ENCODE assay signal across 16 cellular contexts in genomic region chr6:158068156-158068892, GRCh38.
DNase-seq lines count a peak whose midpoint lies in the region; ATAC-seq, FAIRE-seq and TF ChIP-seq lines count a peak whose summit lies in the region.
"Had no signal": no experiment of that assay in that cellular context is flagged by ENCODE, and none has a peak within 500 bp of the region (broad histone marks: within the 10 kb centered on the region; RNA-seq: fewer than 3 reads in every experiment).

No MANE protein-coding gene starts in this region.

- TF ChIP-seq RAD21 in K562 (CRISPR knock-in tag; conservative IDR thresholded peaks at IDR 0.05 in 1 of 2, IDR thresholded peaks at IDR 0.05 in 1 of 2): no peak

- no peak overlapping the region for H3K4me2 ChIP-seq in K562 (ENCODE audit: insufficient read depth, low read length)

- H3K4me3 ChIP-seq in K562 (no peak overlapping the region), left lung (no peak overlapping the region), transverse colon (no peak overlapping the region), HAP-1 (no peak overlapping the region)

- in situ Hi-C loops in K562 (cut with MboI): no loop called here
- in situ Hi-C loops in transverse colon (cut with MboI; ENCODE audit: low pct_ligation_motif_present in 1 of 4, low pct_unique_long_range_greater_than_20kb in 1 of 4, low sequenced_read_pairs in 3 of 4): loop anchor here in 2 of 4 donors (10.0 to 25.0 kb wide), 2 partner anchors 306 to 314 kb away; no protein-coding TSS in a partner anchor
- in situ Hi-C loops in HAP-1 (cut with MboI; ENCODE audit: low sequenced_read_pairs): no loop called here

- H3K27ac ChIP-seq in K562 (ENCODE audit: extremely low read depth, low read depth, low read length) (no peak overlapping the region), left lung (peak overlapping the region in 1 of 2 donors; percentile 63), transverse colon (peak overlapping the region; percentile 67 to 71 (median 68))

- H3K4me1 Mint-ChIP-seq in activated naive CD4-positive, alpha-beta T cell treated with anti-CD3 and anti-CD28 coated beads, Interleukin-2, amount 50 U/mL, for 24 hours: peaks cover 6% of the 10 kb centered on the region
- H3K4me1 Mint-ChIP-seq in stimulated activated naive B cell treated with anti-CD40 and anti-IgM and Interleukin-4, amounts not matched to agents 10 μg/mL and 1 μg/mL and 100 μg/mL, for 72 hours: peaks cover 12 to 23% of the 10 kb centered on the region in 2 donors

- CTCF ChIA-PET in K562 (lab: Yijun Ruan, JAX; ENCODE audit: low intra/inter-chr PET ratio): no interaction called here

- H3K4me3 Mint-ChIP-seq in activated naive CD4-positive, alpha-beta T cell treated with anti-CD3 and anti-CD28 coated beads, Interleukin-2, amount 50 U/mL, for 24 hours: no peak overlapping the region
- no peak overlapping the region for H3K4me3 Mint-ChIP-seq in stimulated activated naive B cell treated with anti-CD40 and anti-IgM and Interleukin-4, amounts not matched to agents 10 μg/mL and 1 μg/mL and 100 μg/mL, for 72 hours
- H3K4me3 Mint-ChIP-seq: activated T-cell treated with anti-CD3 and anti-CD28 coated beads, Interleukin-2, amount 50 U/mL, for 72 hours; central memory CD8-positive, alpha-beta T cell had no signal

- H3K9me3 Mint-ChIP-seq in activated naive CD4-positive, alpha-beta T cell treated with anti-CD3 and anti-CD28 coated beads, Interleukin-2, amount 50 U/mL, for 24 hours: no peaks in the 10 kb centered on the region
- no peaks in the 10 kb centered on the region for H3K9me3 Mint-ChIP-seq in stimulated activated naive B cell treated with anti-CD40 and anti-IgM and Interleukin-4, amounts not matched to agents 10 μg/mL and 1 μg/mL and 100 μg/mL, for 72 hours
- H3K9me3 Mint-ChIP-seq: activated T-cell treated with anti-CD3 and anti-CD28 coated beads, Interleukin-2, amount 50 U/mL, for 72 hours; central memory CD8-positive, alpha-beta T cell had no signal

- H3K36me3 ChIP-seq in K562 (ENCODE audit: control insufficient read depth, insufficient read depth, low read length) (peaks cover 68% of the 10 kb centered on the region), left lung (peaks cover 0 to 47% of the 10 kb centered on the region in 2 donors), transverse colon (peaks cover 0 to 17% (median 3%) of the 10 kb centered on the region in 4 donors), HAP-1 (replicated peaks) (no peaks in the 10 kb centered on the region; the same call in 1 of the 2 replicates)

- FAIRE-seq in K562 (lab: Jason Lieb, UNC): no peak
- FAIRE-seq: TTC549 had no signal

- peaks cover 4% of the 10 kb centered on the region; the same call in 1 of the 2 replicates for H4K20me1 ChIP-seq in K562 (replicated peaks; ENCODE audit: control insufficient read depth, insufficient read depth, low read length)

- no TSS peak for BruUV-seq in K562 (replicated peaks; lab: Mats Ljungman, UMichigan)

- POLR2A ChIA-PET in K562 (lab: Yijun Ruan, JAX): interaction anchor here (0.6 to 0.8 kb wide), 2 partner anchors 20 to 144 kb away, joined by 3 to 5 read pairs; no protein-coding TSS in a partner anchor

- H3K79me2 ChIP-seq in K562 (ENCODE audit: control insufficient read depth, insufficient read depth, low read length): no peaks in the 10 kb centered on the region

- no peaks in the 10 kb centered on the region for H3K27me3 Mint-ChIP-seq in activated naive CD4-positive, alpha-beta T cell treated with anti-CD3 and anti-CD28 coated beads, Interleukin-2, amount 50 U/mL, for 24 hours
- H3K27me3 Mint-ChIP-seq in stimulated activated naive B cell treated with anti-CD40 and anti-IgM and Interleukin-4, amounts not matched to agents 10 μg/mL and 1 μg/mL and 100 μg/mL, for 72 hours: no peaks in the 10 kb centered on the region
- H3K27me3 Mint-ChIP-seq: central memory CD8-positive, alpha-beta T cell had no signal

- ATAC-seq in K562 (no peak), left lung (peak; percentile 2), left lobe of liver (no peak)
- ATAC-seq in stimulated activated naive B cell treated with anti-CD40 and anti-IgM and Interleukin-4, amounts not matched to agents 10 μg/mL and 1 μg/mL and 100 μg/mL, for 72 hours (replicated peaks): no peak
- ATAC-seq: sciatic nerve had no signal

- TF ChIP-seq POLR2A in K562 (conservative IDR thresholded peaks at IDR 0.05) (no peak), transverse colon (IDR thresholded peaks at IDR 0.05) (no peak)

- DNase-seq in activated naive CD4-positive, alpha-beta T cell treated with Interleukin-2 at 50 U/mL for 16 hours: no peak
- DNase-seq in K562 (ENCODE audit: extremely low read depth in 1 of 4, low spot score in 3 of 4) (no peak), left lung (no peak), transverse colon (no peak), left lobe of liver (ENCODE audit: low spot score) (no peak), HAP-1 (ENCODE audit: low spot score in 2 of 2) (no peak)
- DNase-seq in stimulated activated naive B cell treated with anti-CD40 and anti-IgM and Interleukin-4, amounts not matched to agents 10 μg/mL and 1 μg/mL and 100 μg/mL, for 72 hours: no peak
- DNase-seq: activated T-cell treated with anti-CD3 and anti-CD28 coated beads, Interleukin-2, amount 50 U/mL, for 72 hours; GDM1; KBM-7; NCI-H2029 treated with DMSO at 0.1 percent for 48 hours; OCI-M1 had no signal

- no peak overlapping the region for H2AFZ ChIP-seq in K562 (ENCODE audit: low read depth, low read length)

- 83% methylated on average over 10 of the region's 10 CpGs for WGBS in K562 (ENCODE audit: insufficient coverage, low coverage, missing lambda C conversion rate)
- WGBS in transverse colon (ENCODE audit: low coverage in 1 of 2), 2 donors: 83 to 92% methylated on average over 2 to 10 of the region's 10 CpGs

- H3K27me3 ChIP-seq in K562 (ENCODE audit: control insufficient read depth in 2 of 2, insufficient read depth in 2 of 2, low read length in 2 of 2) (no peaks in the 10 kb centered on the region), left lung (no peaks in the 10 kb centered on the region), transverse colon (no peaks in the 10 kb centered on the region), HAP-1 (ENCODE audit: low read depth) (no peaks in the 10 kb centered on the region)

- H3K9ac ChIP-seq in K562 (ENCODE audit: insufficient read depth in 1 of 2, low read depth in 2 of 2, low read length in 2 of 2): peak overlapping the region in 1 of 2 experiments; percentile 70; a peak in 2 of 4 replicates

- TF ChIP-seq CTCF in K562 (IDR thresholded peaks at IDR 0.05 in 2 of 3, conservative IDR thresholded peaks at IDR 0.05 in 1 of 3; ENCODE audit: insufficient read depth in 2 of 3, low read depth in 1 of 3, low read length in 3 of 3) (no peak), left lung (IDR thresholded peaks at IDR 0.05) (no peak), transverse colon (IDR thresholded peaks at IDR 0.05) (no peak)

- H3K4me1 ChIP-seq in K562 (replicated peaks in 1 of 2; ENCODE audit: control insufficient read depth in 2 of 2, insufficient read depth in 2 of 2, low read length in 2 of 2) (peaks cover 4 to 21% of the 10 kb centered on the region in 2 experiments; a peak in 4 of 5 replicates), left lung (peaks cover 6 to 27% of the 10 kb centered on the region in 2 donors), transverse colon (peaks cover 0 to 18% (median 5%) of the 10 kb centered on the region in 4 donors), HAP-1 (no peaks in the 10 kb centered on the region)

- TF ChIP-seq EP300 in K562 (IDR thresholded peaks at IDR 0.05; ENCODE audit: low read length) (no peak), transverse colon (IDR thresholded peaks at IDR 0.05; ENCODE audit: low read depth) (no peak)

- H3K27ac Mint-ChIP-seq in activated naive CD4-positive, alpha-beta T cell treated with anti-CD3 and anti-CD28 coated beads, Interleukin-2, amount 50 U/mL, for 24 hours: peak overlapping the region; percentile 62
- no peak overlapping the region for H3K27ac Mint-ChIP-seq in stimulated activated naive B cell treated with anti-CD40 and anti-IgM and Interleukin-4, amounts not matched to agents 10 μg/mL and 1 μg/mL and 100 μg/mL, for 72 hours
- H3K27ac Mint-ChIP-seq: activated T-cell treated with anti-CD3 and anti-CD28 coated beads, Interleukin-2, amount 50 U/mL, for 72 hours had no signal

- H3K36me3 Mint-ChIP-seq in activated naive CD4-positive, alpha-beta T cell treated with anti-CD3 and anti-CD28 coated beads, Interleukin-2, amount 50 U/mL, for 24 hours: no peaks in the 10 kb centered on the region
- H3K36me3 Mint-ChIP-seq in stimulated activated naive B cell treated with anti-CD40 and anti-IgM and Interleukin-4, amounts not matched to agents 10 μg/mL and 1 μg/mL and 100 μg/mL, for 72 hours: peaks cover 52 to 73% of the 10 kb centered on the region in 2 donors

- peaks cover 3% of the 10 kb centered on the region for H3K9me1 ChIP-seq in K562 (ENCODE audit: control insufficient read depth, insufficient read depth, low read length)

- H3K9me3 ChIP-seq in K562 (replicated peaks; ENCODE audit: control insufficient read depth, insufficient read depth, low read depth, low read length) (no peaks in the 10 kb centered on the region), left lung (no peaks in the 10 kb centered on the region), transverse colon (no peaks in the 10 kb centered on the region), HAP-1 (no peaks in the 10 kb centered on the region)

- intact Hi-C loops in K562 (cut with micrococcal nuclease) (no loop called here), left lung (cut with DNase I) (no loop called here), transverse colon (cut with DNase I; ENCODE audit: low total_unique reads) (no loop called here)

TF ChIP-seq in K562, 482 proteins besides CTCF, POLR2A, EP300 and RAD21:
- TF ChIP-seq, protein P1, sequence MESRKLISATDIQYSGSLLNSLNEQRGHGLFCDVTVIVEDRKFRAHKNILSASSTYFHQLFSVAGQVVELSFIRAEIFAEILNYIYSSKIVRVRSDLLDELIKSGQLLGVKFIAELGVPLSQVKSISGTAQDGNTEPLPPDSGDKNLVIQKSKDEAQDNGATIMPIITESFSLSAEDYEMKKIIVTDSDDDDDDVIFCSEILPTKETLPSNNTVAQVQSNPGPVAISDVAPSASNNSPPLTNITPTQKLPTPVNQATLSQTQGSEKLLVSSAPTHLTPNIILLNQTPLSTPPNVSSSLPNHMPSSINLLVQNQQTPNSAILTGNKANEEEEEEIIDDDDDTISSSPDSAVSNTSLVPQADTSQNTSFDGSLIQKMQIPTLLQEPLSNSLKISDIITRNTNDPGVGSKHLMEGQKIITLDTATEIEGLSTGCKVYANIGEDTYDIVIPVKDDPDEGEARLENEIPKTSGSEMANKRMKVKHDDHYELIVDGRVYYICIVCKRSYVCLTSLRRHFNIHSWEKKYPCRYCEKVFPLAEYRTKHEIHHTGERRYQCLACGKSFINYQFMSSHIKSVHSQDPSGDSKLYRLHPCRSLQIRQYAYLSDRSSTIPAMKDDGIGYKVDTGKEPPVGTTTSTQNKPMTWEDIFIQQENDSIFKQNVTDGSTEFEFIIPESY (CRISPR knock-in tag; IDR thresholded peaks at IDR 0.05): peak; percentile 90
- TF ChIP-seq XRCC5 (IDR thresholded peaks at IDR 0.05; ENCODE audit: low read depth, low read length): no peak
